Comparison of ENCODE assay signal across 8 cellular contexts in the genomic region with DNA sequence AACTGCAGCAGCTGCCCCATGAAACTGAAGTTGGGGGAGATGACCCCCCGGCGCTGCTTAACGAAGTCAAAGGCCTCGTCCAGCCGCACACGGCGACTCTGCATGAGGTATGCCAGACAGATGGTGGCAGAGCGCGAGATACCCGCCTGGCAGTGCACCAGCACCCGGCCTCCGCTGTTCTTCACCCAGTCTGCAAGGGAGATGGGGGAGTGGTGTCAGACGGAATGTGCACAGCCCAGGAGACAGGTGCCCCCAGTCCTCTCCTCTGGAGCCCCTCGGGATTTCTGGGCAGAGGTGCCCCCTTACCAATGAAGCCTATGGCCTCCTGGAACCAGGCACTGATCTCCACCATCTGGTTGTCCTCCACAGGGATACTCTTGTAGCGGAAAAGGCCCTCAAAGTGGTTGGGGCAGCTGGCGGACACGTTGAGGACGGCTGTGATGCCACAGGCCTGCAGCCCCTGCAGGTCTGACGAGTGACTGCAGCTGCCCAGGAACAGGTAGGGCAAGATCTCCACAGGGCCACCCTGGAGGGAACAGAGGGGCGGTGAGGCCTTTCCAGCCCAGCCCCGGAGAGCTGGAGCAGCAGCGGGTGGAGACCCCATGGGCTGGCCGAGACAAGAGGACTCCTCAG. TPM values are rescaled to one million over a fixed set of nuclear protein-coding genes. Genes with fewer than 3 reads are reported as not detected.
A peak's percentile ranks its signal among the peaks of the same experiment; 100 is the strongest.
DNase-seq lines count a peak whose midpoint lies in the region; ATAC-seq, FAIRE-seq and TF ChIP-seq lines count a peak whose summit lies in the region.

No MANE protein-coding gene starts in this region.

- H3K36me3 ChIP-seq in kidney epithelial cell (ENCODE audit: control insufficient read depth, insufficient read depth, low read length): no peaks in the 10 kb centered on the region
- no peaks in the 10 kb centered on the region for H3K36me3 ChIP-seq in subcutaneous abdominal adipose tissue (ENCODE audit: control insufficient read depth in 5 of 5, insufficient read depth in 5 of 5, low read length in 5 of 5)

- DNase-seq in GM12892 (ENCODE audit: insufficient read length) (no peak), NCI-H1694 treated with DMSO at 0.1 percent for 48 hours (lab: John Stamatoyannopoulos, UW) (peak; percentile 69), kidney epithelial cell (ENCODE audit: low read depth) (no peak), GDM1 (lab: John Stamatoyannopoulos, UW) (no peak), lower leg skin (ENCODE audit: low spot score in 2 of 2) (no peak)
- peak; percentile 24 for DNase-seq in activated effector memory CD4-positive, alpha-beta T cell treated with Interleukin-2 at 50 U/mL for 16 hours

- H3K27me3 ChIP-seq in kidney epithelial cell (ENCODE audit: control insufficient read depth, insufficient read depth, low read length): peaks cover 9% of the 10 kb centered on the region
- no peaks in the 10 kb centered on the region for H3K27me3 ChIP-seq in subcutaneous abdominal adipose tissue (ENCODE audit: control insufficient read depth in 5 of 5, insufficient read depth in 4 of 5, low read length in 5 of 5)

- peak; percentile 84 for FAIRE-seq in GM12892 (lab: Jason Lieb, UNC)

- peak; percentile 26 for TF ChIP-seq CTCF in kidney epithelial cell (IDR thresholded peaks at IDR 0.05; ENCODE audit: insufficient read depth, low read length, poor library complexity, severe bottlenecking)
- TF ChIP-seq CTCF in lower leg skin (IDR thresholded peaks at IDR 0.05): no peak

- WGBS in lower leg skin, 2 donors: 66 to 74% methylated on average over 10 to 23 of the region's 23 CpGs

- H3K4me3 ChIP-seq in kidney epithelial cell (ENCODE audit: low read depth, low read length): no peak overlapping the region
- peak overlapping the region in 4 of 5 donors; percentile 64 to 79 (median 71) for H3K4me3 ChIP-seq in subcutaneous abdominal adipose tissue (ENCODE audit: low read depth in 1 of 5, low read length in 5 of 5)
- no peak overlapping the region for H3K4me3 ChIP-seq in lower leg skin (ENCODE audit: low read depth, poor library complexity, severe bottlenecking)

- peaks cover 0 to 48% (median 39%) of the 10 kb centered on the region in 5 donors for H3K4me1 ChIP-seq in subcutaneous abdominal adipose tissue (ENCODE audit: control insufficient read depth in 5 of 5, insufficient read depth in 5 of 5, low read length in 5 of 5)

- no peaks in the 10 kb centered on the region for H3K9me3 ChIP-seq in subcutaneous abdominal adipose tissue (ENCODE audit: control insufficient read depth in 5 of 5, low read length in 5 of 5)

- no peak for ATAC-seq in HG02852 (IDR thresholded peaks at IDR 0.05; ENCODE audit: unreplicated experiment)

- H3K27ac ChIP-seq in subcutaneous abdominal adipose tissue (ENCODE audit: low read depth, low read length): no peak overlapping the region

- H3K9ac ChIP-seq in subcutaneous abdominal adipose tissue (ENCODE audit: low read length in 5 of 5): peak overlapping the region in 2 of 5 donors; percentile 41 to 55

- TF ChIP-seq POLR2A in GM12892 (IDR thresholded peaks at IDR 0.05; ENCODE audit: low read depth, low read length): peak; percentile 49
- TF ChIP-seq POLR2A in lower leg skin (IDR thresholded peaks at IDR 0.05): no peak

- intact Hi-C loops in lower leg skin (cut with DNase I; ENCODE audit: low total_unique reads): no loop called here

RNA-seq across cellular contexts. Expression of a gene that starts 1.3 kb away (rescaled TPM):
- 160 TPM for polyA plus RNA-seq in GM12892 (2012; ENCODE audit: missing spikeins)
- total RNA-seq in kidney epithelial cell: 1.6 and 1.7 TPM in 2 replicates
- 10 to 100 TPM; 39.3 to 57.0 (median 48.8) TPM for total RNA-seq in lower leg skin

RNA-seq across cellular contexts. Expression of a gene that starts 5.7 kb away (rescaled TPM):
- 1.3 TPM for polyA plus RNA-seq in GM12892 (2012; ENCODE audit: missing spikeins)
- total RNA-seq in kidney epithelial cell (not detected in 2 replicates), lower leg skin (1 to 10 TPM in 1 of 4 donors, under 1 TPM in 2, not detected in 1; 0.20 to 1.8 (median 0.63) TPM)

RNA-seq across cellular contexts. Expression of a gene that starts 27.6 kb away (rescaled TPM):
- polyA plus RNA-seq in GM12892 (2012; ENCODE audit: missing spikeins): not detected
- 0.07 and 0.13 TPM in 2 replicates for total RNA-seq in kidney epithelial cell
- total RNA-seq in lower leg skin: 1 to 10 TPM in 1 of 4 donors, under 1 TPM in 3; 0.42 to 2.4 (median 0.97) TPM

Comparison
In these comparisons a context has a peak if more than half of its experiments do, and no peak if none do; other contexts are left out.
1. DNase-seq: peak in NCI-H1694 treated with DMSO at 0.1 percent for 48 hours (single experiment) and activated effector memory CD4-positive, alpha-beta T cell treated with Interleukin-2 at 50 U/mL for 16 hours (single experiment); none in GM12892 (single experiment), kidney epithelial cell (single experiment), GDM1 (single experiment) and lower leg skin (0 of 2).
2. H3K4me3 ChIP-seq: peak in subcutaneous abdominal adipose tissue (4 of 5); none in kidney epithelial cell (single experiment) and lower leg skin (single experiment).
3. RNA of a gene that starts 1.3 kb away (total RNA-seq): 39.3 to 57.0 TPM in lower leg skin; 1.6 to 1.7 TPM in kidney epithelial cell; every median in the first group is over 10 times any median in the second.